In the genomic region with DNA sequence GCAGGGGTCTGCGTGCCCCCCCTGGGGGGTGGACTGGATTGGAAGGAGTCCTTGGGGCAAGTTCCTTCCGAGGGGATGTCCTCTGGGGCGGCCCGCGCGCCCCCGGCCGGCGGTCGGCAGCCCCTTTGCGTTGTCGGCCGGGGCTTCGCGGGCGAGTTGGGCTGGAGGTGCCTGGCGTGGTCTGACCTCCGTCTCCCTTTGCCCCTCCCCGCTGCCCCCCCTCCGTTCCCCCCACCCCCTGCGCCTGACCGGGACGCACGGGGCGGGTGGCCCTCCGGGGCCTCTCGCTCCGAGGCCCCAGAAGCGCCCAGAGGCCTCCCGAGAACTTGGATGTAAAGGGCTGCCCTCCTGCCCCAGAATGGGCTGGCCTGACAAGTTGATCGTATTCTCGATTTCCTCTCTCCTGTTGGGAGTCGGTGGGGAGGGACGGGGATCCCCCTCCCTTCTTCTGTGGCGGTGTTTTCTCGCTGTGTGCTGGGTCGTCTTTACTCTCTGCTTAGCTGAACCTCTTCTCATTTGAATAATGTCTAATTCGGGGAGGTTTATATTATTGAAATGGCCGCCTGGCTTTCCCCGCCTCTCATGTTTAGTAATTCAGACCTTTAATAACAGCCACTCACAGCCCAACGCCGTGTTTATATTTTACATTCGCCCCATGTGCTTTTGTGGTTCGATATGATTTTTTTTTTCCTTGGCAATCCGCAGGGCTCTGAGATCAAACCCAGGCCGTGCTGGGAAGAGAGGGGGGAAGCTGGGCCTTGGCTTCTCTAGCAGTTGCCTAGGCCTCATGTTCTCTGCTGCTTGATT, we compare ENCODE assay signal across 8 cellular contexts. TPM values are rescaled to one million over a fixed set of nuclear protein-coding genes. Genes with fewer than 3 reads are reported as not detected.
A peak's percentile ranks its signal among the peaks of the same experiment; 100 is the strongest.
DNase-seq lines count a peak whose midpoint lies in the region; TF ChIP-seq lines count a peak whose summit lies in the region.

No MANE protein-coding gene starts in this region.

- CTCF ChIA-PET in GM10248 (lab: Yijun Ruan, JAX): interaction anchor here (1.3 to 3.7 kb wide), 7 partner anchors 9 to 226 kb away, joined by 3 to 14 read pairs (median 7); no protein-coding TSS in a partner anchor

- no peaks in the 10 kb centered on the region for H3K27me3 ChIP-seq in left ventricle myocardium inferior (ENCODE audit: low read depth)
- no peaks in the 10 kb centered on the region for H3K27me3 ChIP-seq in prostate gland (replicated peaks; ENCODE audit: insufficient read depth)

- TF ChIP-seq POLR2A in NB4 (IDR thresholded peaks at IDR 0.05; ENCODE audit: extremely low read depth, insufficient read length) (peak; percentile 40), prostate gland (IDR thresholded peaks at IDR 0.05) (peak; percentile 87)

- H3K36me3 ChIP-seq in left ventricle myocardium inferior: no peaks in the 10 kb centered on the region
- no peaks in the 10 kb centered on the region for H3K36me3 ChIP-seq in prostate gland
- no peaks in the 10 kb centered on the region for H3K36me3 ChIP-seq in urinary bladder (ENCODE audit: insufficient read depth)

- H3K4me3 ChIP-seq in HFF-Myc (replicated peaks; ENCODE audit: low read depth, low read length): peak overlapping the region; percentile 89
- H3K4me3 ChIP-seq in NB4 (ENCODE audit: low read depth, low read length): peak overlapping the region; percentile 74
- peak overlapping the region; percentile 99 for H3K4me3 ChIP-seq in left ventricle myocardium inferior
- peak overlapping the region; percentile 86 to 91 for H3K4me3 ChIP-seq in prostate gland
- H3K4me3 ChIP-seq in urinary bladder (ENCODE audit: low read depth, low read length): peak overlapping the region; percentile 100

- DNase-seq in GM10248 (ENCODE audit: extremely low spot score): peak; percentile 72
- peak; percentile 59 for DNase-seq in HFF-Myc (ENCODE audit: extremely low read depth, low read depth)
- peak; percentile 75 for DNase-seq in NB4 (ENCODE audit: low read depth)
- peak; percentile 50 for DNase-seq in T follicular helper cell (ENCODE audit: low read depth)
- DNase-seq in left ventricle myocardium inferior: peak; percentile 59
- DNase-seq in prostate gland (ENCODE audit: low spot score): peak; percentile 77

- H3K27ac ChIP-seq in adipose tissue (ENCODE audit: low read depth, low read length) (peak overlapping the region; percentile 51), left ventricle myocardium inferior (replicated peaks) (peak overlapping the region; percentile 96), prostate gland (peak overlapping the region; percentile 96 to 98), urinary bladder (ENCODE audit: low read depth) (peak overlapping the region; percentile 99)

- no peak for TF ChIP-seq CTCF in GM10248 (IDR thresholded peaks at IDR 0.05; ENCODE audit: control extremely low read depth, extremely low read depth, low read depth, missing control alignments)
- no peak for TF ChIP-seq CTCF in HFF-Myc (IDR thresholded peaks at IDR 0.05; ENCODE audit: low read depth, low read length, missing control alignments)
- TF ChIP-seq CTCF in NB4 (IDR thresholded peaks at IDR 0.05; ENCODE audit: low read depth, low read length): no peak
- no peak for TF ChIP-seq CTCF in left ventricle myocardium inferior (IDR thresholded peaks at IDR 0.05; ENCODE audit: borderline replicate concordance)
- no peak for TF ChIP-seq CTCF in prostate gland (IDR thresholded peaks at IDR 0.05)

- POLR2A ChIA-PET in GM10248 (lab: Yijun Ruan, JAX): no interaction called here

- intact Hi-C loops in left ventricle myocardium inferior (cut with micrococcal nuclease): no loop called here
- intact Hi-C loops in prostate gland (cut with DNase I): loop anchor here (2.0 to 10.0 kb wide), 2 partner anchors 155 to 347 kb away; a partner anchor contains a TSS

- 0 to 1% (median 0%) methylated on average over 38 to 46 of the region's 46 CpGs for WGBS in adipose tissue, 3 donors
- under 1% methylated on average over 35 of the region's 46 CpGs for WGBS in prostate gland
- under 1% methylated on average over 46 of the region's 46 CpGs for WGBS in urinary bladder

- no peaks in the 10 kb centered on the region for H3K9me3 ChIP-seq in left ventricle myocardium inferior (replicated peaks)
- no peaks in the 10 kb centered on the region for H3K9me3 ChIP-seq in prostate gland

- H3K4me1 ChIP-seq in left ventricle myocardium inferior (peaks cover 59% of the 10 kb centered on the region), prostate gland (replicated peaks) (peaks cover 2% of the 10 kb centered on the region), urinary bladder (ENCODE audit: insufficient read depth) (no peaks in the 10 kb centered on the region)

RNA-seq across cellular contexts. Expression of a gene that starts 1.3 kb away (rescaled TPM):
- polyA plus RNA-seq in adipose tissue (1 to 10 TPM in 2 of 3 donors, under 1 TPM in 1; 0.97 to 1.8 (median 1.4) TPM), urinary bladder (2.2 TPM)
- total RNA-seq in left ventricle myocardium inferior (7.5 TPM), prostate gland (10 to 100 TPM; 10.9 to 26.6 TPM), urinary bladder (31.3 TPM)

Comparison
In these comparisons a context has a peak if more than half of its experiments do, and no peak if none do; other contexts are left out.
1. Peak in every context shown above with its lines: DNase-seq, H3K4me3 ChIP-seq and H3K27ac ChIP-seq.